Comparison of ENCODE assay signal across 8 cellular contexts in the genomic region with DNA sequence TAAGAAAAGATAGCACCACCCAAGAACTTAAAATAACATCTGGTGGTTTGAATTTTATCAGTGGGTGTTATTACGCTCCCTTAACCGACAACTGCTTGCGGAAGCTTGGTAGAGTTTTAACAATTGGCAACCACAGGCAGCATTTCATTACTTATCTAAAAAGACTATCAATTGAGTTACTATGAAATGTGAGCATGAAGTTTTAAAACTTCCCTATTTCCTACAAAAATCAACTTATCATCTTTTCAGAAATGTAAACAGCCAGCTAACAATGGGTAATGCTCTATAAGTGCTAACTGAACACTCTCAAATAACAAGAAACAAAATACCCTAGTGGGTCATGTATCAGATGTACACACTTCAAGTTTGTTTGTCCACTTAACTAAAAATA.
DNase-seq lines count a peak whose midpoint lies in the region; ATAC-seq and TF ChIP-seq lines count a peak whose summit lies in the region.

No MANE protein-coding gene starts in this region.

- CTCF ChIA-PET in activated CD4-positive, alpha-beta memory T cell treated with anti-CD3 and anti-CD28 coated beads for 36 hours (lab: Charles Lee): interaction anchor here (0.7 to 2.7 kb wide), 9 partner anchors 9 to 337 kb away, joined by 3 to 16 read pairs (median 3); no protein-coding TSS in a partner anchor

- no peaks in the 10 kb centered on the region for H3K27me3 Mint-ChIP-seq in activated CD4-positive, alpha-beta memory T cell treated with anti-CD3 and anti-CD28 coated beads for 36 hours

- no peak overlapping the region for H3K4me3 Mint-ChIP-seq in activated CD4-positive, alpha-beta memory T cell treated with anti-CD3 and anti-CD28 coated beads for 36 hours

- no peaks in the 10 kb centered on the region for H3K27me3 ChIP-seq in colonic mucosa

- no peaks in the 10 kb centered on the region for H3K4me1 ChIP-seq in colonic mucosa

- DNase-seq in left cardiac atrium (no peak), Right ventricle myocardium inferior (ENCODE audit: missing footprints) (no peak), 8988T (no peak), RKO (ENCODE audit: low spot score) (no peak), NCI-H82 treated with DMSO at 0.1 percent for 48 hours (lab: John Stamatoyannopoulos, UW; ENCODE audit: unreplicated experiment) (no peak), colonic mucosa (no peak)
- DNase-seq in activated CD4-positive, alpha-beta memory T cell treated with anti-CD3 and anti-CD28 coated beads for 36 hours: no peak

- no peak overlapping the region for H3K27ac ChIP-seq in colonic mucosa

- no peaks in the 10 kb centered on the region for H3K36me3 ChIP-seq in colonic mucosa

- no peak overlapping the region for H3K4me3 ChIP-seq in colonic mucosa

- POLR2A ChIA-PET in activated CD4-positive, alpha-beta memory T cell treated with anti-CD3 and anti-CD28 coated beads for 36 hours (lab: Charles Lee): interaction anchor here (3.4 kb wide), 1 partner anchor 69 kb away, joined by 21 read pairs; a partner anchor contains a TSS

- no peak overlapping the region for H3K9ac ChIP-seq in colonic mucosa (ENCODE audit: low read depth in 2 of 2, low read length in 2 of 2)

- ATAC-seq in left cardiac atrium (peak; percentile 34 to 51), Right ventricle myocardium inferior (no peak), HG03175 (IDR thresholded peaks at IDR 0.05; ENCODE audit: unreplicated experiment) (peak; percentile 65)

- H3K27ac Mint-ChIP-seq in activated CD4-positive, alpha-beta memory T cell treated with anti-CD3 and anti-CD28 coated beads for 36 hours: peak overlapping the region; percentile 86

- TF ChIP-seq CTCF in colonic mucosa (IDR thresholded peaks at IDR 0.05): no peak

- H3K9me3 Mint-ChIP-seq in activated CD4-positive, alpha-beta memory T cell treated with anti-CD3 and anti-CD28 coated beads for 36 hours: no peaks in the 10 kb centered on the region

- peaks cover 63% of the 10 kb centered on the region for H3K4me1 Mint-ChIP-seq in activated CD4-positive, alpha-beta memory T cell treated with anti-CD3 and anti-CD28 coated beads for 36 hours (ENCODE audit: low read depth)

- H3K36me3 Mint-ChIP-seq in activated CD4-positive, alpha-beta memory T cell treated with anti-CD3 and anti-CD28 coated beads for 36 hours: no peaks in the 10 kb centered on the region

- intact Hi-C loops in left cardiac atrium (cut with DNase I): no loop called here
- intact Hi-C loops in Right ventricle myocardium inferior (cut with DNase I): no loop called here
- intact Hi-C loops in activated CD4-positive, alpha-beta memory T cell treated with anti-CD3 and anti-CD28 coated beads for 36 hours (cut with micrococcal nuclease): loop anchor here (1.0 to 5.0 kb wide), 3 partner anchors 9 to 1379 kb away; a partner anchor contains a TSS
- intact Hi-C loops in colonic mucosa (cut with DNase I): no loop called here

- no peaks in the 10 kb centered on the region for H3K9me3 ChIP-seq in colonic mucosa
